ENCODE assay signal across 34 cellular contexts in the genomic region with DNA sequence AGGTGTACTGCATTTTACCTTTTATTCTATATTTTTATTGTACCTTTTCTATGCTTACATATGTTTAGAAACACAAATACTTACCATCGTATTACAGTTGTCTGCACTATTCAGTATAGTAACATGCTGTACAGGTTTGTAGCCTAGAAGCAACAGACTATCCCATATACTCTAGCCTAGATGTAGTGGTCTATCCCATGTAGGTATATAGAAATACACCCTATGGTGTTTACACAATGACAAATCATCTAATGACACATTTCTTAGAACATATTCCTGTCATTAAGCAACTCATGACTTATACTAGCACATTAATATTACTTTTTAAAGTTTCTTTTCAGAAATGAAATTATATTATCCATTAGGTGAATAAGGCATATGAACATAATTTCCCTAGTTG.
"Had no signal": no experiment of that assay in that cellular context is flagged by ENCODE, and none has a peak within 500 bp of the region (broad histone marks: within the 10 kb centered on the region; RNA-seq: fewer than 3 reads in every experiment).

No MANE protein-coding gene starts in this region.

- H3K9me3 Mint-ChIP-seq: activated CD4-positive, alpha-beta memory T cell treated with anti-CD3 and anti-CD28 coated beads, Interleukin-2, amount 10 ng/mL, durations not matched to agents 7 days and 5 days; activated CD4-positive, alpha-beta T cell treated with anti-CD3 and anti-CD28 coated beads, Interleukin-2, amount 10 ng/mL, durations not matched to agents 7 days and 5 days; activated naive CD4-positive, alpha-beta T cell treated with anti-CD3 and anti-CD28 coated beads, Interleukin-2, amount 10 ng/mL, durations not matched to agents 7 days and 5 days; activated naive CD4-positive, alpha-beta T cell treated with anti-CD3 and anti-CD28 coated beads, Interleukin-2, amount 50 U/mL, for 24 hours; activated naive CD8-positive, alpha-beta T cell treated with anti-CD3 and anti-CD28 coated beads, Interleukin-2, amount 10 ng/mL, durations not matched to agents 7 days and 5 days; activated naive CD8-positive, alpha-beta T cell treated with anti-CD3 and anti-CD28 coated beads, Interleukin-2, amount 50 U/mL, for 24 hours; activated T-cell treated with anti-CD3 and anti-CD28 coated beads, Interleukin-2, amount 50 U/mL, for 24 hours; activated T-helper 2 cell treated with anti-CD3 and anti-CD28 coated beads, Interferon-gamma antibody, Interleukin-2, Interleukin-4, amounts not matched to agents 10 μg/mL and 5 μg/mL and 100 μg/mL, durations not matched to agents 14 hours and 24 hours and 36 hours; brain; T-helper 1 cell treated with Interleukin-12 subunit alpha and Interleukin-12 subunit beta and Interleukin-4 antibody, amounts not matched to agents 30 μg/mL and 1 μg/mL, for 36 hours; T-helper 2 cell treated with Interferon-gamma antibody and Interleukin-4, amounts not matched to agents 5 μg/mL and 100 μg/mL, for 36 hours; WTC11 had no signal

- H3K36me3 ChIP-seq: ascending aorta, WERI-Rb-1 had no signal

- H3K27ac Mint-ChIP-seq: activated CD4-positive, alpha-beta memory T cell treated with anti-CD3 and anti-CD28 coated beads, Interleukin-2, amount 10 ng/mL, durations not matched to agents 7 days and 5 days; activated CD4-positive, alpha-beta T cell treated with anti-CD3 and anti-CD28 coated beads for 36 hours; activated CD8-positive, alpha-beta memory T cell treated with anti-CD3 and anti-CD28 coated beads, Interleukin-2, amount 10 ng/mL, durations not matched to agents 7 days and 5 days; activated naive CD4-positive, alpha-beta T cell treated with anti-CD3 and anti-CD28 coated beads, Interleukin-2, amount 10 ng/mL, durations not matched to agents 7 days and 5 days; activated naive CD4-positive, alpha-beta T cell treated with anti-CD3 and anti-CD28 coated beads, Interleukin-2, amount 50 U/mL, for 24 hours; activated naive CD8-positive, alpha-beta T cell; activated naive CD8-positive, alpha-beta T cell treated with anti-CD3 and anti-CD28 coated beads, Interleukin-2, amount 50 U/mL, for 24 hours; activated T-cell treated with anti-CD3 and anti-CD28 coated beads, Interleukin-2, amount 50 U/mL, for 24 hours; activated T-helper 2 cell treated with anti-CD3 and anti-CD28 coated beads, Interferon-gamma antibody, Interleukin-2, Interleukin-4, amounts not matched to agents 10 μg/mL and 5 μg/mL and 100 μg/mL, durations not matched to agents 14 hours and 24 hours and 36 hours; brain; T-helper 2 cell treated with Interferon-gamma antibody and Interleukin-4, amounts not matched to agents 5 μg/mL and 100 μg/mL, for 36 hours; WTC11 had no signal

- H3K27me3 Mint-ChIP-seq: activated CD4-positive, alpha-beta memory T cell treated with anti-CD3 and anti-CD28 coated beads, Interleukin-2, amount 10 ng/mL, durations not matched to agents 7 days and 5 days; activated CD4-positive, alpha-beta T cell treated with anti-CD3 and anti-CD28 coated beads for 36 hours; activated CD4-positive, alpha-beta T cell treated with anti-CD3 and anti-CD28 coated beads, Interleukin-2, amount 10 ng/mL, durations not matched to agents 7 days and 5 days; activated naive CD4-positive, alpha-beta T cell treated with anti-CD3 and anti-CD28 coated beads, Interleukin-2, amount 10 ng/mL, durations not matched to agents 7 days and 5 days; activated naive CD4-positive, alpha-beta T cell treated with anti-CD3 and anti-CD28 coated beads, Interleukin-2, amount 50 U/mL, for 24 hours; activated naive CD8-positive, alpha-beta T cell; activated naive CD8-positive, alpha-beta T cell treated with anti-CD3 and anti-CD28 coated beads, Interleukin-2, amount 10 ng/mL, durations not matched to agents 7 days and 5 days; activated naive CD8-positive, alpha-beta T cell treated with anti-CD3 and anti-CD28 coated beads, Interleukin-2, amount 50 U/mL, for 24 hours; activated T-cell treated with anti-CD3 and anti-CD28 coated beads, Interleukin-2, amount 50 U/mL, for 24 hours; brain had no signal

- H3K27ac ChIP-seq: ascending aorta, WERI-Rb-1 had no signal

- H3K4me1 ChIP-seq: ascending aorta had no signal

- H3K27me3 ChIP-seq: ascending aorta had no signal

- DNase-seq: activated CD4-positive, alpha-beta memory T cell treated with anti-CD3 and anti-CD28 coated beads, Interleukin-2, amount 10 ng/mL, durations not matched to agents 7 days and 5 days; activated CD4-positive, alpha-beta T cell treated with anti-CD3 and anti-CD28 coated beads for 1 hour; activated CD4-positive, alpha-beta T cell treated with anti-CD3 and anti-CD28 coated beads for 36 hours; activated CD4-positive, alpha-beta T cell treated with anti-CD3 and anti-CD28 coated beads for 48 hours; activated CD4-positive, alpha-beta T cell treated with anti-CD3 and anti-CD28 coated beads, Interleukin-2, amount 10 ng/mL, durations not matched to agents 7 days and 5 days; activated CD4-positive, alpha-beta T cell treated with anti-CD3 and anti-CD28 coated beads, Interleukin-2, amount 50 U/mL, for 48 hours; activated CD4-positive, CD25-positive, alpha-beta regulatory T cell; activated CD8-positive, alpha-beta memory T cell treated with anti-CD3 and anti-CD28 coated beads for 24 hours; activated CD8-positive, alpha-beta memory T cell treated with anti-CD3 and anti-CD28 coated beads, Interleukin-2, amount 10 ng/mL, durations not matched to agents 7 days and 5 days; activated CD8-positive, alpha-beta memory T cell treated with anti-CD3 and anti-CD28 coated beads, Interleukin-2, amount 50 U/mL, for 48 hours; activated CD8-positive, alpha-beta T cell treated with anti-CD3 and anti-CD28 coated beads, Interleukin-2, amount 10 ng/mL, durations not matched to agents 7 days and 5 days; activated effector memory CD4-positive, alpha-beta T cell treated with Interleukin-2 at 50 U/mL for 16 hours; activated gamma-delta T cell; activated naive CD4-positive, alpha-beta T cell treated with anti-CD3 and anti-CD28 coated beads, Interleukin-2, amount 10 ng/mL, durations not matched to agents 7 days and 5 days; activated naive CD4-positive, alpha-beta T cell treated with Interleukin-2 at 50 U/mL for 16 hours; activated naive CD8-positive, alpha-beta T cell treated with anti-CD3 and anti-CD28 coated beads, Interleukin-2, amount 10 ng/mL, durations not matched to agents 7 days and 5 days; activated naive CD8-positive, alpha-beta T cell treated with anti-CD3 and anti-CD28 coated beads, Interleukin-2, amount 50 U/mL, for 24 hours; activated T-cell treated with anti-CD3 and anti-CD28 coated beads, Interleukin-2, amount 50 U/mL, for 24 hours; activated T-cell treated with anti-CD3 and anti-CD28 coated beads, Interleukin-2, amount 50 U/mL, for 48 hours; amygdala; anterior cingulate cortex; central memory CD4-positive, alpha-beta T cell; T-helper 2 cell; T-helper 9 cell; WERI-Rb-1 had no signal

- H3K9me3 ChIP-seq: ascending aorta had no signal

- H3K4me3 ChIP-seq: ascending aorta had no signal

- H3K4me3 Mint-ChIP-seq: activated CD4-positive, alpha-beta T cell treated with anti-CD3 and anti-CD28 coated beads for 36 hours; activated naive CD4-positive, alpha-beta T cell treated with anti-CD3 and anti-CD28 coated beads, Interleukin-2, amount 10 ng/mL, durations not matched to agents 7 days and 5 days; activated naive CD4-positive, alpha-beta T cell treated with anti-CD3 and anti-CD28 coated beads, Interleukin-2, amount 50 U/mL, for 24 hours; activated naive CD8-positive, alpha-beta T cell; activated naive CD8-positive, alpha-beta T cell treated with anti-CD3 and anti-CD28 coated beads, Interleukin-2, amount 50 U/mL, for 24 hours; activated T-cell treated with anti-CD3 and anti-CD28 coated beads, Interleukin-2, amount 50 U/mL, for 24 hours; brain; T-helper 2 cell treated with Interferon-gamma antibody and Interleukin-4, amounts not matched to agents 5 μg/mL and 100 μg/mL, for 36 hours; WTC11 had no signal

- H3K36me3 Mint-ChIP-seq: activated CD8-positive, alpha-beta memory T cell treated with anti-CD3 and anti-CD28 coated beads, Interleukin-2, amount 10 ng/mL, durations not matched to agents 7 days and 5 days; activated naive CD4-positive, alpha-beta T cell treated with anti-CD3 and anti-CD28 coated beads, Interleukin-2, amount 10 ng/mL, durations not matched to agents 7 days and 5 days; activated naive CD4-positive, alpha-beta T cell treated with anti-CD3 and anti-CD28 coated beads, Interleukin-2, amount 50 U/mL, for 24 hours; activated naive CD8-positive, alpha-beta T cell; activated naive CD8-positive, alpha-beta T cell treated with anti-CD3 and anti-CD28 coated beads, Interleukin-2, amount 10 ng/mL, durations not matched to agents 7 days and 5 days; brain; WTC11 had no signal

- H3K4me1 Mint-ChIP-seq: activated CD4-positive, alpha-beta T cell treated with anti-CD3 and anti-CD28 coated beads for 36 hours; activated naive CD4-positive, alpha-beta T cell treated with anti-CD3 and anti-CD28 coated beads, Interleukin-2, amount 50 U/mL, for 24 hours; activated naive CD8-positive, alpha-beta T cell treated with anti-CD3 and anti-CD28 coated beads, Interleukin-2, amount 50 U/mL, for 24 hours had no signal

- ATAC-seq: activated CD4-positive, alpha-beta T cell treated with anti-CD3 and anti-CD28 coated beads for 36 hours; activated CD4-positive, CD25-positive, alpha-beta regulatory T cell treated with anti-CD3 and anti-CD28 coated beads, Interleukin-2, amount 50 U/mL, for 24 hours; activated CD8-positive, alpha-beta memory T cell treated with anti-CD3 and anti-CD28 coated beads, Interleukin-2, amount 10 ng/mL, durations not matched to agents 7 days and 5 days; activated CD8-positive, alpha-beta T cell treated with anti-CD3 and anti-CD28 coated beads, Interleukin-2, amount 10 ng/mL, durations not matched to agents 7 days and 5 days; activated naive CD8-positive, alpha-beta T cell treated with anti-CD3 and anti-CD28 coated beads, Interleukin-2, amount 50 U/mL, for 24 hours; WTC11 had no signal
